ENCODE assay signal across 23 cellular contexts in the genomic region with DNA sequence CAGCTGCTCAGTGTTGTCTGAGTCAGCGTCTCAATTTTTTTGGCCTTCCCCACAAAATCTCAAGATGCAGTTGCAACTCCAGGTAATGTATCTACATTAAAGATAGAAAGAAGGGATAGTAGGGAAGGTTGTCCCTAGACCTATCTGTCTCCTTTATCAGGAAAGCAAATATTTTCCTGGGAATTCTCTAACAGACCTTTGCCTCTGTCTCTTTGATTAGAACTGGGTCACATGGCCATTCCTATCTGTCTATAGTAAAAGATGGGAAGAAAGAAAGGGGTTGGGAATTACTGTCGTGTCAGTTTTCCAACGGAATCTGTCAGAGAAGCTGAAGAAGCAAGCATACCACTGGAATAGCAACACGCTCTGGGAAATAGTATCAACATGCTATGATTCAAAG. TPM values are rescaled to one million over a fixed set of nuclear protein-coding genes. Genes with fewer than 3 reads are reported as not detected.
DNase-seq lines count a peak whose midpoint lies in the region; ATAC-seq and TF ChIP-seq lines count a peak whose summit lies in the region.
"Had no signal": no experiment of that assay in that cellular context is flagged by ENCODE, and none has a peak within 500 bp of the region (broad histone marks: within the 10 kb centered on the region; RNA-seq: fewer than 3 reads in every experiment).

No MANE protein-coding gene starts in this region.

- peak overlapping the region; percentile 8 for H3K4me3 ChIP-seq in endodermal cell (ENCODE audit: low read length)
- no peak overlapping the region for H3K4me3 ChIP-seq in liver (ENCODE audit: low read depth in 1 of 3, low read length in 3 of 3)
- H3K4me3 ChIP-seq: A549; BLaER1 treated with 17β-estradiol and CSF1 and Interleukin-3, amounts not matched to agents 10 nM and 100 nM; GM12878 had no signal

- no peaks in the 10 kb centered on the region for H3K36me3 Mint-ChIP-seq in endodermal cell (ENCODE audit: low read depth)
- H3K36me3 Mint-ChIP-seq: CD8-positive, alpha-beta T cell had no signal

- H3K9ac ChIP-seq in endodermal cell (ENCODE audit: extremely low read depth, low read length, poor library complexity, severe bottlenecking) (no peak overlapping the region), liver (ENCODE audit: low read depth in 1 of 2, low read length in 2 of 2) (no peak overlapping the region)
- H3K9ac ChIP-seq: BLaER1 treated with 17β-estradiol and CSF1 and Interleukin-3, amounts not matched to agents 10 nM and 100 nM had no signal

- ATAC-seq in left lobe of liver (peak; percentile 69), GM18858 (IDR thresholded peaks at IDR 0.05; ENCODE audit: unreplicated experiment) (no peak), HG02623 (IDR thresholded peaks at IDR 0.05; ENCODE audit: unreplicated experiment) (no peak), HG02610 (IDR thresholded peaks at IDR 0.05; ENCODE audit: unreplicated experiment) (no peak)
- ATAC-seq: A549; CD8-positive, alpha-beta T cell; GM12878 had no signal

- peaks cover 12% of the 10 kb centered on the region for H3K4me1 ChIP-seq in endodermal cell (ENCODE audit: control insufficient read depth, insufficient read depth, low read length)
- peaks cover 0 to 10% (median 8%) of the 10 kb centered on the region in 4 donors for H3K4me1 ChIP-seq in liver (ENCODE audit: control insufficient read depth in 4 of 4, insufficient read depth in 4 of 4, low read length in 3 of 4)
- H3K4me1 ChIP-seq: A549; BLaER1 treated with 17β-estradiol and CSF1 and Interleukin-3, amounts not matched to agents 10 nM and 100 nM had no signal

- WGBS in endodermal cell (ENCODE audit: insufficient coverage in 1 of 2, insufficient read length in 1 of 2), 2 experiments = 84 to 87% methylated on average over 4 of the region's 4 CpGs
- 38% methylated on average over 4 of the region's 4 CpGs for WGBS in liver

- peaks cover 32% of the 10 kb centered on the region for H3K4me1 Mint-ChIP-seq in endodermal cell
- H3K4me1 Mint-ChIP-seq: B cell had no signal

- TF ChIP-seq CTCF in endodermal cell (conservative IDR thresholded peaks at IDR 0.05) = no peak
- TF ChIP-seq CTCF in liver (IDR thresholded peaks at IDR 0.05; ENCODE audit: low read depth, low read length, missing input control) = no peak

- no peaks in the 10 kb centered on the region for H3K27me3 Mint-ChIP-seq in endodermal cell (ENCODE audit: insufficient read depth)
- H3K27me3 Mint-ChIP-seq: CD4-positive, alpha-beta T cell had no signal

- H3K27ac ChIP-seq in endodermal cell (ENCODE audit: low read depth, low read length) (no peak overlapping the region), liver (ENCODE audit: low read depth in 1 of 2, low read length in 2 of 2) (no peak overlapping the region)
- H3K27ac ChIP-seq: 22Rv1; A549; BLaER1 treated with 17β-estradiol and CSF1 and Interleukin-3, amounts not matched to agents 10 nM and 100 nM; C4-2B had no signal

- DNase-seq in endodermal cell (no peak), left lobe of liver (ENCODE audit: low spot score) (no peak)
- DNase-seq: AML-193; CD4-positive, alpha-beta T cell; CD8-positive, alpha-beta T cell; COR-L47; DMS 273 treated with DMSO at 0.1 percent for 48 hours; DMS153; DMS53; DMS79; DND-41; EL; GDM1 had no signal

- no peak overlapping the region for H3K27ac Mint-ChIP-seq in endodermal cell
- H3K27ac Mint-ChIP-seq: B cell; CD4-positive, alpha-beta T cell; CD8-positive, alpha-beta T cell had no signal

- no peaks in the 10 kb centered on the region for H3K36me3 ChIP-seq in endodermal cell (ENCODE audit: control insufficient read depth, insufficient read depth, low read length)
- no peaks in the 10 kb centered on the region for H3K36me3 ChIP-seq in liver (ENCODE audit: control insufficient read depth in 4 of 4, insufficient read depth in 3 of 4, low read depth in 1 of 4, low read length in 3 of 4)

- H3K9me3 ChIP-seq in endodermal cell (ENCODE audit: control insufficient read depth, low read length) (no peaks in the 10 kb centered on the region), liver (ENCODE audit: control insufficient read depth in 4 of 4, low read length in 3 of 4) (no peaks in the 10 kb centered on the region)
- H3K9me3 ChIP-seq: A549; BLaER1 treated with 17β-estradiol and CSF1 and Interleukin-3, amounts not matched to agents 10 nM and 100 nM had no signal

- no peaks in the 10 kb centered on the region for H3K9me3 Mint-ChIP-seq in endodermal cell
- H3K9me3 Mint-ChIP-seq: CD4-positive, alpha-beta T cell; CD8-positive, alpha-beta T cell had no signal

- H3K4me3 Mint-ChIP-seq in endodermal cell = no peak overlapping the region
- H3K4me3 Mint-ChIP-seq: B cell; CD4-positive, alpha-beta T cell; CD8-positive, alpha-beta T cell had no signal

- H3K27me3 ChIP-seq in endodermal cell (ENCODE audit: control insufficient read depth, insufficient read depth, low read length, poor library complexity, severe bottlenecking) = no peaks in the 10 kb centered on the region
- no peaks in the 10 kb centered on the region for H3K27me3 ChIP-seq in liver (ENCODE audit: control insufficient read depth in 4 of 4, insufficient read depth in 4 of 4, low read length in 3 of 4)
- H3K27me3 ChIP-seq: BLaER1 treated with 17β-estradiol and CSF1 and Interleukin-3, amounts not matched to agents 10 nM and 100 nM had no signal

- no peak for TF ChIP-seq RAD21 in liver (IDR thresholded peaks at IDR 0.05)

TF ChIP-seq in liver, 16 proteins besides CTCF, POLR2A, EP300 and RAD21:
- TF ChIP-seq EGR1 (IDR thresholded peaks at IDR 0.05; ENCODE audit: low read depth in 2 of 2) (no peak), HNF4A (conservative IDR thresholded peaks at IDR 0.05) (peak; percentile 35 to 38)

RNA-seq across cellular contexts. Expression of gene ZNF326, which starts 48.7 kb away (rescaled TPM):
- total RNA-seq in endodermal cell (10 to 100 TPM; 31.0 to 36.4 TPM), left lobe of liver (11.2 TPM), liver (10 to 100 TPM; 11.6 to 14.6 TPM)
- polyA plus RNA-seq in endodermal cell (2013, experiment 1 of 2) = 27.8 TPM
- polyA plus RNA-seq in endodermal cell (2013, experiment 2 of 2) = 28.0 TPM
- polyA plus RNA-seq in liver = 10 to 100 TPM in 1 of 2 donors, 1 to 10 TPM in 1; 6.5 to 10.2 TPM
